ENCODE assay signal across 8 cellular contexts in genomic region chr19:13764821-13765394, GRCh38. TPM values are rescaled to one million over a fixed set of nuclear protein-coding genes. Genes with fewer than 3 reads are reported as not detected.
DNase-seq lines count a peak whose midpoint lies in the region; ATAC-seq and TF ChIP-seq lines count a peak whose summit lies in the region.

No MANE protein-coding gene starts in this region.

- TF ChIP-seq POLR2A in NB4 (IDR thresholded peaks at IDR 0.05; ENCODE audit: extremely low read depth, insufficient read length): no peak

- peak overlapping the region; percentile 66 for H3K27ac ChIP-seq in psoas muscle

- H3K4me3 ChIP-seq in GM06990 (replicated peaks; ENCODE audit: low read depth, low read length) (peak overlapping the region; percentile 83), NB4 (ENCODE audit: low read depth, low read length) (peak overlapping the region; percentile 65), psoas muscle (peak overlapping the region; percentile 84)

- intact Hi-C loops in head of caudate nucleus (cut with DNase I): no loop called here
- intact Hi-C loops in psoas muscle (cut with DNase I): no loop called here

- peaks cover 16% of the 10 kb centered on the region for H3K36me3 ChIP-seq in GM06990 (ENCODE audit: control insufficient read depth, insufficient read depth, low read length)
- peaks cover 0 to 58% of the 10 kb centered on the region in 2 donors for H3K36me3 ChIP-seq in psoas muscle (ENCODE audit: insufficient read depth in 1 of 2, low read depth in 1 of 2)

- H3K27me3 ChIP-seq in GM06990 (replicated peaks; ENCODE audit: control insufficient read depth, insufficient read depth, low read length) (no peaks in the 10 kb centered on the region), psoas muscle (ENCODE audit: insufficient read depth in 3 of 3, low read length in 2 of 3) (no peaks in the 10 kb centered on the region)

- peaks cover 4% of the 10 kb centered on the region for H3K4me1 ChIP-seq in psoas muscle

- peak; percentile 14 to 42 (median 28) for ATAC-seq in psoas muscle
- ATAC-seq in HG03039 (IDR thresholded peaks at IDR 0.05; ENCODE audit: unreplicated experiment): no peak

- H3K9me3 ChIP-seq in psoas muscle: no peaks in the 10 kb centered on the region

- TF ChIP-seq CTCF in GM06990 (IDR thresholded peaks at IDR 0.05; ENCODE audit: insufficient read depth, low read length, poor library complexity, severe bottlenecking) (no peak), NB4 (IDR thresholded peaks at IDR 0.05; ENCODE audit: low read depth, low read length) (no peak), psoas muscle (IDR thresholded peaks at IDR 0.05) (no peak)

- peak; percentile 54 for DNase-seq in GM06990 (ENCODE audit: extremely low read depth, insufficient read length)
- DNase-seq in NB4 (ENCODE audit: low read depth): peak; percentile 55
- DNase-seq in activated gamma-delta T cell (lab: John Stamatoyannopoulos, UW): peak; percentile 22
- peak in 25 of 42 donors; percentile 11 to 56 (median 35) for DNase-seq in head of caudate nucleus
- peak; percentile 44 to 60 for DNase-seq in psoas muscle
- no peak for DNase-seq in ecto neural progenitor cell (ENCODE audit: low spot score)
- DNase-seq in mesenteric fat pad (ENCODE audit: low spot score): no peak

- WGBS in psoas muscle, 3 donors: 2% methylated on average over 42 to 48 of the region's 48 CpGs

RNA-seq across cellular contexts. Expression of gene MRI1, which starts 0.6 kb away (rescaled TPM):
- 10 to 100 TPM in 2 of 4 donors, 1 to 10 TPM in 2; 6.4 to 11.0 (median 9.3) TPM for total RNA-seq in psoas muscle
- 10 to 100 TPM in 1 of 3 donors, 1 to 10 TPM in 2; 9.4 to 11.2 (median 9.6) TPM for polyA plus RNA-seq in psoas muscle
- 22.9 TPM for total RNA-seq in mesenteric fat pad

RNA-seq across cellular contexts. Expression of gene C19orf53, which starts 9.3 kb away (rescaled TPM):
- total RNA-seq in psoas muscle (100 to 1,000 TPM in 2 of 4 donors, 10 to 100 TPM in 2; 88.9 to 109 (median 95.5) TPM), mesenteric fat pad (71.5 TPM)
- 100 to 1,000 TPM; 147 to 196 (median 195) TPM for polyA plus RNA-seq in psoas muscle

RNA-seq across cellular contexts. Expression of gene ZSWIM4, which starts 30.3 kb away (rescaled TPM):
- total RNA-seq in psoas muscle: 1 to 10 TPM; 3.3 to 7.8 (median 4.4) TPM
- 1 to 10 TPM in 2 of 3 donors, under 1 TPM in 1; 0.77 to 3.9 (median 1.6) TPM for polyA plus RNA-seq in psoas muscle
- total RNA-seq in mesenteric fat pad: 5.2 TPM

Comparison
In these comparisons a context has a peak if more than half of its experiments do, and no peak if none do; other contexts are left out.
1. DNase-seq: peak in GM06990 (single experiment), NB4 (single experiment), activated gamma-delta T cell (single experiment), head of caudate nucleus (25 of 42) and psoas muscle (2 of 2); none in ecto neural progenitor cell (single experiment) and mesenteric fat pad (single experiment).
2. Peak in every context shown above with its lines, with median percentiles within 50 percentile points of each other: H3K4me3 ChIP-seq.